18 cellular contexts compared by ENCODE assay signal in the genomic region with DNA sequence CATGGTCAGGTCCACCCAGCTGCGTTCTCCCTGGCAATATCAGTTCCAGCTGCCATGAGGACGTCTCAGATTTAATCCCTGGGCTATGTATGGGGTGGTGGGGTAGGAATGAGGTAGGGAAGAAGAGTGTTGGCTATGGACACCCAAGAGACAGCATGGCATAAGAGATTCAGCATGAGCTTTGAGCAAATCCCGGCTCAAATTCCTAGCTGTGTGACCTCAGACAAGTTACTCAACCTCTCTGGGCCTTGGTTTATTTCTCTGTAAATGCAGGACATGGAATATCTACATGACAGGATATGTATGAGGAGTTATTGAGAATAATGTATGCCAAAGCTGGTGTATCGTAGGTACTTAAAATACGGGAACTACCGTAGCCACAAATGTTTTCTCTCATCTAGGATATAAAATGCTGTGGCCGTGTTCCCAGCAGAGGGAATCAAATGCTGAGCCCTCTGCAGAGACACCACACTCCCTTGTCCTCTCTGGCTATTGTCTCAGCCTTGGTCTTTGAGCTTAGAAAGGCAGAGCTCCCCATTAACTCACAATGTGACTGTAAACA. TPM values are rescaled to one million over a fixed set of nuclear protein-coding genes. Genes with fewer than 3 reads are reported as not detected.
DNase-seq lines count a peak whose midpoint lies in the region; ATAC-seq and TF ChIP-seq lines count a peak whose summit lies in the region.
"Had no signal": no experiment of that assay in that cellular context is flagged by ENCODE, and none has a peak within 500 bp of the region (broad histone marks: within the 10 kb centered on the region; RNA-seq: fewer than 3 reads in every experiment).

No MANE protein-coding gene starts in this region.

- H3K36me3 ChIP-seq in cardiac muscle cell (no peaks in the 10 kb centered on the region), mesendoderm (ENCODE audit: control insufficient read depth, insufficient read depth, low read length) (no peaks in the 10 kb centered on the region)
- H3K36me3 ChIP-seq: MG63 had no signal

- ATAC-seq in WTC11 = peak; percentile 17

- no peaks in the 10 kb centered on the region for H3K9me3 Mint-ChIP-seq in WTC11
- H3K9me3 Mint-ChIP-seq: CD4-positive, alpha-beta memory T cell had no signal

- H3K23ac ChIP-seq in mesendoderm (ENCODE audit: low read length) = no peak overlapping the region

- H4K8ac ChIP-seq in mesendoderm (ENCODE audit: low read depth, low read length) = no peak overlapping the region

- H3K27me3 Mint-ChIP-seq in WTC11 (ENCODE audit: low read depth) = peaks cover 22% of the 10 kb centered on the region

- H3K4me2 ChIP-seq in mesendoderm (ENCODE audit: low read length) = no peak overlapping the region

- H3K4me1 Mint-ChIP-seq in WTC11 = peaks cover 51% of the 10 kb centered on the region

- H3K18ac ChIP-seq in mesendoderm (ENCODE audit: low read length) = peak overlapping the region; percentile 53

- no peaks in the 10 kb centered on the region for H3K79me2 ChIP-seq in mesendoderm (ENCODE audit: control insufficient read depth, insufficient read depth, low read length)

- peak overlapping the region; percentile 29; the same call in 1 of the 2 replicates for H3K4me3 Mint-ChIP-seq in WTC11
- H3K4me3 Mint-ChIP-seq: CD4-positive, alpha-beta memory T cell had no signal

- H3K4ac ChIP-seq in mesendoderm (ENCODE audit: low read depth, low read length) = peak overlapping the region; percentile 41

- no peaks in the 10 kb centered on the region for H3K27me3 ChIP-seq in cardiac muscle cell
- no peaks in the 10 kb centered on the region for H3K27me3 ChIP-seq in mesendoderm (ENCODE audit: insufficient read depth, low read length, poor library complexity)
- H3K27me3 ChIP-seq: MG63 had no signal

- no peaks in the 10 kb centered on the region for H3K36me3 Mint-ChIP-seq in WTC11
- H3K36me3 Mint-ChIP-seq: CD4-positive, alpha-beta memory T cell had no signal

- H2AK5ac ChIP-seq in mesendoderm (ENCODE audit: low read length) = no peak overlapping the region

- H2BK5ac ChIP-seq in mesendoderm (ENCODE audit: low read length) = no peak overlapping the region

- H4K5ac ChIP-seq in mesendoderm (ENCODE audit: low read length) = no peak overlapping the region

- POLR2A ChIA-PET in WTC11 (lab: Charles Lee) = no interaction called here

- peak overlapping the region; percentile 52; the same call in 1 of the 2 replicates for H3K27ac Mint-ChIP-seq in WTC11
- H3K27ac Mint-ChIP-seq: CD4-positive, alpha-beta memory T cell had no signal

- no peaks in the 10 kb centered on the region for H3K79me1 ChIP-seq in mesendoderm (ENCODE audit: low read length)

- DNase-seq in cardiac muscle cell (ENCODE audit: low read depth in 1 of 2, low spot score in 1 of 2) (no peak), cardiac septum (ENCODE audit: low spot score) (no peak), WTC11 (ENCODE audit: low spot score) (no peak), mesendoderm (no peak), DMS53 treated with DMSO at 0.1 percent for 48 hours (lab: John Stamatoyannopoulos, UW; ENCODE audit: unreplicated experiment) (no peak), NCI-H2196 treated with DMSO at 0.1 percent for 48 hours (lab: John Stamatoyannopoulos, UW; ENCODE audit: unreplicated experiment) (no peak)
- no peak for DNase-seq in stimulated activated CD8-positive, alpha-beta memory T cell treated with anti-CD3 and anti-CD28 coated beads, Interleukin-4, amount 100 ng/mL, for 48 hours
- no peak for DNase-seq in stimulated activated naive CD4-positive, alpha-beta T cell (lab: John Stamatoyannopoulos, UW)
- DNase-seq: CD4-positive, alpha-beta memory T cell; DMS79 treated with DMSO at 0.1 percent for 48 hours; Karpas-422; MG63; NCI-H1092; NCI-H2081 treated with DMSO at 0.1 percent for 48 hours; NCI-H524; SHP77 treated with DMSO at 0.1 percent for 48 hours had no signal

- no CpG with 5 or more reads among the region's 7 CpGs for WGBS in mesendoderm (ENCODE audit: extremely low coverage, insufficient coverage, low lambda C conversion rate)

- TF ChIP-seq CTCF in cardiac muscle cell (IDR thresholded peaks at IDR 0.05; ENCODE audit: low read depth, low read length) (no peak), WTC11 (IDR thresholded peaks at IDR 0.05) (no peak)

- CTCF ChIA-PET in WTC11 (lab: Charles Lee) = interaction anchor here (0.8 to 1.9 kb wide), 5 partner anchors 12 to 272 kb away, joined by 3 to 7 read pairs (median 4); a partner anchor contains a TSS

- H3K4me3 ChIP-seq in cardiac muscle cell (peak overlapping the region; percentile 2), mesendoderm (ENCODE audit: low read length) (no peak overlapping the region)
- H3K4me3 ChIP-seq: MG63 had no signal

- intact Hi-C loops in cardiac septum (cut with DNase I) = no loop called here

- H3K56ac ChIP-seq in mesendoderm (ENCODE audit: low read length) = peak overlapping the region; percentile 63

- no peak overlapping the region for H2BK120ac ChIP-seq in mesendoderm (ENCODE audit: low read depth, low read length)

- H3K4me1 ChIP-seq in cardiac muscle cell (ENCODE audit: low read depth) (peaks cover 71% of the 10 kb centered on the region), mesendoderm (ENCODE audit: control insufficient read depth, low read depth, low read length) (peaks cover 44% of the 10 kb centered on the region)

- peak overlapping the region; percentile 91 for H3K27ac ChIP-seq in cardiac muscle cell
- H3K27ac ChIP-seq in mesendoderm (ENCODE audit: low read depth, low read length) = no peak overlapping the region
- H3K27ac ChIP-seq: 22Rv1 had no signal

- peak overlapping the region; percentile 12 for H3K9ac ChIP-seq in mesendoderm (ENCODE audit: low read length)

- H2BK15ac ChIP-seq in mesendoderm (replicated peaks; ENCODE audit: low read depth) = no peak overlapping the region

- no peaks in the 10 kb centered on the region for H3K9me3 ChIP-seq in cardiac muscle cell (ENCODE audit: low read depth)
- H3K9me3 ChIP-seq: MG63 had no signal

TF ChIP-seq in WTC11, 78 proteins besides CTCF, POLR2A, EP300 and RAD21:
- TF ChIP-seq TEAD1 (CRISPR knock-in tag; IDR thresholded peaks at IDR 0.05) (no peak), SOX15 (CRISPR knock-in tag; IDR thresholded peaks at IDR 0.05) (no peak), NR3C1 (CRISPR knock-in tag; conservative IDR thresholded peaks at IDR 0.05; ENCODE audit: low read depth) (no peak), GABPB1 (CRISPR knock-in tag; IDR thresholded peaks at IDR 0.05) (no peak), MXD4 (CRISPR knock-in tag; IDR thresholded peaks at IDR 0.05; ENCODE audit: borderline replicate concordance) (no peak), SP1 (CRISPR knock-in tag; conservative IDR thresholded peaks at IDR 0.05) (no peak), ELF4 (CRISPR knock-in tag; IDR thresholded peaks at IDR 0.05; ENCODE audit: low read depth) (no peak), KAT7 (CRISPR knock-in tag; IDR thresholded peaks at IDR 0.05; ENCODE audit: borderline replicate concordance) (no peak), ZNF232 (CRISPR knock-in tag; IDR thresholded peaks at IDR 0.05) (no peak), ZNF263 (CRISPR knock-in tag; IDR thresholded peaks at IDR 0.05; ENCODE audit: low read depth) (no peak)
- TF ChIP-seq, protein P1, sequence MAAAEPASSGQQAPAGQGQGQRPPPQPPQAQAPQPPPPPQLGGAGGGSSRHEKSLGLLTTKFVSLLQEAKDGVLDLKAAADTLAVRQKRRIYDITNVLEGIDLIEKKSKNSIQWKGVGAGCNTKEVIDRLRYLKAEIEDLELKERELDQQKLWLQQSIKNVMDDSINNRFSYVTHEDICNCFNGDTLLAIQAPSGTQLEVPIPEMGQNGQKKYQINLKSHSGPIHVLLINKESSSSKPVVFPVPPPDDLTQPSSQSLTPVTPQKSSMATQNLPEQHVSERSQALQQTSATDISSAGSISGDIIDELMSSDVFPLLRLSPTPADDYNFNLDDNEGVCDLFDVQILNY (CRISPR knock-in tag; IDR thresholded peaks at IDR 0.05) = no peak
- TF ChIP-seq, protein P2, sequence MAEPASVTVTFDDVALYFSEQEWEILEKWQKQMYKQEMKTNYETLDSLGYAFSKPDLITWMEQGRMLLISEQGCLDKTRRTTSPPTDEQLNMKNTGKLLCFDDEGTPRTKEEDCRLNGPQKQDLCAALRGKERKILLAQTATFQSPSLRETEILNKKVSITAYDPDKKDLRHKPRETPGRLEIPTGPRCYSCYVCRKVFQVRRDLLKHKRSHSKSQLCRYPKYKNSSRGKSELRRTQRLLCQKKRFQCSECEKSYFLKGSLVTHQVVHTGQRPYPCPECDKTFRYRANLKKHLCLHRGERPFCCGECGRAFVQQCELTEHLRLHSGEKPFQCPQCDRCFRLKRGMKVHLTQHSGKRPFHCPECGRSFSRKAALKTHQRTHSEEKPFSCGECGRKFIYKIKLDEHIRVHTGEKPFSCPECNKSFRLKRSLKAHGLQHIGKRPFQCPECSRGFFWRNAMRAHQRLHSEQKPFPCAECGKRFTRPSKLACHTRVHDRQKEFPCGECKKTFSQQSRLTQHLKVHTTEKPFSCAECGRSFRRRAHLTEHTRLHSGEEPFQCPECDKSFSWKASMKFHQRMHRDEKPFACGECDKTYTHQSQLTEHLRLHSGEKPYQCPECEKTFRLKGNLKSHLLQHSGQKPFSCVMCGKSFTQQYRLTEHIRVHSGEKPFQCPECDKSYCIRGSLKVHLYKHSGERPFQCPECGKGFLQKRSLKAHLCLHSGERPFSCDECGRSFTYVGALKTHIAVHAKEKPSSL (CRISPR knock-in tag; conservative IDR thresholded peaks at IDR 0.05) = no peak
- TF ChIP-seq, protein P3, sequence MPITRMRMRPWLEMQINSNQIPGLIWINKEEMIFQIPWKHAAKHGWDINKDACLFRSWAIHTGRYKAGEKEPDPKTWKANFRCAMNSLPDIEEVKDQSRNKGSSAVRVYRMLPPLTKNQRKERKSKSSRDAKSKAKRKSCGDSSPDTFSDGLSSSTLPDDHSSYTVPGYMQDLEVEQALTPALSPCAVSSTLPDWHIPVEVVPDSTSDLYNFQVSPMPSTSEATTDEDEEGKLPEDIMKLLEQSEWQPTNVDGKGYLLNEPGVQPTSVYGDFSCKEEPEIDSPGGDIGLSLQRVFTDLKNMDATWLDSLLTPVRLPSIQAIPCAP (CRISPR knock-in tag; IDR thresholded peaks at IDR 0.05) = no peak

RNA-seq across cellular contexts. Expression of a gene that starts 17.8 kb away (rescaled TPM):
- total RNA-seq in cardiac muscle cell (4.1 and 5.8 TPM in 2 replicates), cardiac septum (not detected), WTC11 (2021) (0.61 to 1.3 TPM (median 1.2 TPM) in 3 replicates)
- polyA plus RNA-seq in cardiac muscle cell = 3.0 and 3.1 TPM in 2 replicates
- polyA plus RNA-seq in mesendoderm (2013, experiment 1 of 2) = 20.5 TPM
- polyA plus RNA-seq in mesendoderm (2013, experiment 2 of 2) = 18.4 TPM
- total RNA-seq: CD4-positive, alpha-beta memory T cell had no signal
- polyA plus RNA-seq: BJ; CD4-positive, alpha-beta memory T cell had no signal

RNA-seq across cellular contexts. Expression of a gene that starts 29.3 kb away (rescaled TPM):
- total RNA-seq in cardiac muscle cell = 24.3 and 50.2 TPM in 2 replicates
- polyA plus RNA-seq in cardiac muscle cell = 43.3 and 53.2 TPM in 2 replicates
- 32.7 TPM for total RNA-seq in cardiac septum
- 48.9 to 61.0 TPM (median 49.8 TPM) in 3 replicates for total RNA-seq in WTC11 (2021)
- polyA plus RNA-seq in mesendoderm (2013, experiment 1 of 2) = 118 TPM
- polyA plus RNA-seq in mesendoderm (2013, experiment 2 of 2) = 114 TPM
